8 cellular contexts compared by ENCODE assay signal in the genomic region with DNA sequence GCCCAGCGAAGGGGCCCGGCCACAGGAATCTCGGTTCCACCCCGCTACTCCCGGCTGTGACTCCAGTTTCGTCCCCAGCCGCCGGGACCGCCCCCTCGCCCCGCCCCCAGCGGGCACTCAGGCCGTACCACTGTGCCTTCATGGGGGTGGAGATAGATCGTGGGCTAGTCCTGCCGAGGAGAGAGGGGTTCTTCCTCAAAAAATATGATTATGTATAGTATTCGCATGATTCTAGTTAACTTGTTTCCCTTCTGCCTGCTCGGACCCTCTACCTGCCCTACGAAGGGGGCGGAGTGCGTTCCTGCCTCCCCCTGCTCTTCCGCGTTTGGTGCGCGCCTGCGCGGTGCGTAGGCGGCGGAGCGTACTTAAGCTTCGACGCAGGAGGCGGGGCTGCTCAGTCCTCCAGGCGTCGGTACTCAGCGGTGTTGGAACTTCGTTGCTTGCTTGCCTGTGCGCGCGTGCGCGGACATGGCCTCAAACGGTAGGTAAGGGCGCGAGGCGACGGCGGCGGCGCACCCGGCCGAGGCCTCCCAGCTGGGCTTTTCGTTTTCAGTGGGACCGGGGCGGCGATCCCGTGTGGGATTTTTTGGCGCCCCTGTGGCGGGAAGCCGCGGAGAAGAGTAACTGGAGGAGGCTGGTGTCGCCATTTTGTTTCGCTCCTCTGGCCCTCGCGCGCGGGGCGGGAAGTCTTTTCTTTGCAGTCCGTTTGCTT. TPM values are rescaled to one million over a fixed set of nuclear protein-coding genes. Genes with fewer than 3 reads are reported as not detected.
DNase-seq lines count a peak whose midpoint lies in the region; ATAC-seq, FAIRE-seq and TF ChIP-seq lines count a peak whose summit lies in the region.

Gene FUS, plus strand, starts transcription at position 393 of the 712 bp plus-strand sequence. Its CDS starts 76 bp downstream, at position 469.

- peak; percentile 4 for TF ChIP-seq CTCF in HepG2 (CRISPR knock-in tag; IDR thresholded peaks at IDR 0.05)

- no TSS peak for BruUV-seq in HepG2 (replicated peaks; lab: Mats Ljungman, UMichigan)

- H4K20me1 ChIP-seq in BLaER1 (peaks cover 49% of the 10 kb centered on the region), HepG2 (ENCODE audit: insufficient read depth, low read length) (peaks cover 44% of the 10 kb centered on the region)

- H2AFZ ChIP-seq in HepG2 (ENCODE audit: low read length): peak within 1 kb of the TSS; percentile 8

- H3K4me2 ChIP-seq in BLaER1 (peak within 1 kb of the TSS; percentile 95), HepG2 (ENCODE audit: low read depth, low read length) (peak within 1 kb of the TSS; percentile 90)

- peak within 1 kb of the TSS; percentile 99 for H3K27ac ChIP-seq in BLaER1
- peak within 1 kb of the TSS; percentile 94 for H3K27ac ChIP-seq in HepG2 (ENCODE audit: extremely low read length, insufficient read depth, low read length)

- peak; percentile 52 for ATAC-seq in GM19328 (IDR thresholded peaks at IDR 0.05; ENCODE audit: unreplicated experiment)
- ATAC-seq in HG03469 (IDR thresholded peaks at IDR 0.05; ENCODE audit: unreplicated experiment): peak; percentile 41
- peak; percentile 74 for ATAC-seq in HepG2

- TF ChIP-seq RAD21 in HepG2 (CRISPR knock-in tag; IDR thresholded peaks at IDR 0.05): 0 out of 2 replicates have a peak, but pooled peaks have one; percentile 27

- H3K4me3 ChIP-seq in BLaER1 (peak within 1 kb of the TSS; percentile 94), HepG2 (replicated peaks in 1 of 3; ENCODE audit: insufficient read depth in 1 of 3, low read depth in 2 of 3, low read length in 3 of 3) (peak within 1 kb of the TSS; percentile 90 to 93 (median 93))

- H3K9ac ChIP-seq in BLaER1 (peak within 1 kb of the TSS; percentile 99), HepG2 (ENCODE audit: insufficient read depth, low read depth, low read length) (peak within 1 kb of the TSS; percentile 98)

- H3K36me3 ChIP-seq in BLaER1 (peaks cover 41% of the 10 kb centered on the region), HepG2 (replicated peaks in 1 of 2; ENCODE audit: control insufficient read depth in 1 of 2, insufficient read depth in 2 of 2, low read length in 2 of 2) (peaks cover 16 to 31% of the 10 kb centered on the region in 2 experiments)

- FAIRE-seq in HepG2 (lab: Jason Lieb, UNC): peak; percentile 48

- WGBS in HepG2 (ENCODE audit: low lambda C conversion rate): under 1% methylated on average over 33 of the region's 69 CpGs

- POLR2A ChIA-PET in HepG2 (lab: Yijun Ruan, JAX): interaction anchor here (0.5 to 2.5 kb wide), 46 partner anchors 9 to 533 kb away, joined by 3 to 65 read pairs (median 6); partner anchors contain the start of genes ARMC5, HSD3B7, KAT8 and PHKG2

- peak; percentile 99 to 100 for TF ChIP-seq POLR2A in HepG2 (IDR thresholded peaks at IDR 0.05; ENCODE audit: insufficient read depth in 1 of 2, low read depth in 2 of 2, low read length in 2 of 2)

- H3K9me3 ChIP-seq in BLaER1 (no peaks in the 10 kb centered on the region), HepG2 (ENCODE audit: low read length) (no peaks in the 10 kb centered on the region)

- CTCF ChIA-PET in HepG2 (lab: Yijun Ruan, JAX; ENCODE audit: low intra/inter-chr PET ratio, low total read pairs): no interaction called here

- in situ Hi-C loops in HepG2 (cut with HindIII; ENCODE audit: extremely low pct_ligation_motif_present, low pct_unique_long_range_greater_than_20kb): no loop called here

- intact Hi-C loops in HepG2 (cut with micrococcal nuclease; ENCODE audit: unreplicated experiment): no loop called here

- peak in 1 of 2 experiments; percentile 28; a peak in 1 of 4 replicates for TF ChIP-seq EP300 in HepG2 (IDR thresholded peaks at IDR 0.05; ENCODE audit: low read depth in 2 of 2, low read length in 2 of 2)
- TF ChIP-seq EP300 in HepG2 (CRISPR knock-in tag; IDR thresholded peaks at IDR 0.05; ENCODE audit: borderline replicate concordance): peak; percentile 74

- H3K79me2 ChIP-seq in HepG2 (ENCODE audit: insufficient read depth, low read length): peaks cover 53% of the 10 kb centered on the region

- no peaks in the 10 kb centered on the region for H3K27me3 ChIP-seq in BLaER1
- no peaks in the 10 kb centered on the region; a peak in 1 of 5 replicates for H3K27me3 ChIP-seq in HepG2 (ENCODE audit: control insufficient read depth in 1 of 2, insufficient read depth in 2 of 2, low read length in 2 of 2)

- H3K4me1 ChIP-seq in BLaER1 (peaks cover 61% of the 10 kb centered on the region), HepG2 (ENCODE audit: insufficient read depth, low read length) (peaks cover 50% of the 10 kb centered on the region)

- DNase-seq in NCI-H748 (lab: John Stamatoyannopoulos, UW; ENCODE audit: unreplicated experiment) (peak; percentile 84), dedifferentiated amniotic fluid mesenchymal stem cell (ENCODE audit: extremely low spot score) (peak; percentile 77), HepG2 (ENCODE audit: low spot score) (peak; percentile 84)
- DNase-seq in activated CD4-positive, alpha-beta T cell treated with anti-CD3 and anti-CD28 coated beads, Interleukin-2, amount 50 U/mL, for 24 hours (ENCODE audit: low read depth in 1 of 2, low spot score in 1 of 2): peak; percentile 86 to 92
- peak; percentile 88 to 91 for DNase-seq in stimulated activated CD4-positive, alpha-beta T cell treated with anti-CD3 and anti-CD28 coated beads, Interleukin-2, amount 100 ng/mL, for 48 hours

TF ChIP-seq in HepG2, 621 proteins besides CTCF, POLR2A, EP300 and RAD21 (continues in another document):
- TF ChIP-seq ZNF709 (CRISPR knock-in tag; IDR thresholded peaks at IDR 0.05) (peak; percentile 76; the same call in 1 of the 2 replicates), ZNF572 (CRISPR knock-in tag; IDR thresholded peaks at IDR 0.05) (peak; percentile 98), ZNF136 (CRISPR knock-in tag; IDR thresholded peaks at IDR 0.05; ENCODE audit: low read depth) (peak; percentile 94), ZNF567 (CRISPR knock-in tag; IDR thresholded peaks at IDR 0.05; ENCODE audit: borderline replicate concordance) (no peak), JARID2 (CRISPR knock-in tag; IDR thresholded peaks at IDR 0.05; ENCODE audit: insufficient replicate concordance) (peak; percentile 99), FLYWCH1 (CRISPR knock-in tag; IDR thresholded peaks at IDR 0.05) (no peak; the same call in none of the 2 replicates), SKI (IDR thresholded peaks at IDR 0.05; ENCODE audit: partially characterized antibody) (peak; percentile 28), ZSCAN22 (CRISPR knock-in tag; IDR thresholded peaks at IDR 0.05) (peak; percentile 37; the same call in 1 of the 2 replicates), KLF16 (CRISPR knock-in tag; IDR thresholded peaks at IDR 0.05) (peak; percentile 75 to 97; a peak in 3 of 4 replicates), ZNF501 (CRISPR knock-in tag; IDR thresholded peaks at IDR 0.05) (peak; percentile 96), HMG20A (CRISPR knock-in tag; IDR thresholded peaks at IDR 0.05; ENCODE audit: borderline replicate concordance) (no peak), NBN (conservative IDR thresholded peaks at IDR 0.05) (no peak), ZNF329 (CRISPR knock-in tag; IDR thresholded peaks at IDR 0.05; ENCODE audit: low read depth) (peak; percentile 68), ZSCAN9 (CRISPR knock-in tag; IDR thresholded peaks at IDR 0.05; ENCODE audit: borderline replicate concordance) (peak; percentile 68), ZFP62 (CRISPR knock-in tag; IDR thresholded peaks at IDR 0.05) (0 out of 2 replicates have a peak, but pooled peaks have one; percentile 50), NFKB2 (CRISPR knock-in tag; IDR thresholded peaks at IDR 0.05; ENCODE audit: borderline replicate concordance) (peak; percentile 94), SRSF9 (IDR thresholded peaks at IDR 0.05; ENCODE audit: borderline replicate concordance, insufficient read depth, low read depth, low read length, poor library complexity, severe bottlenecking) (no peak), TP53 (CRISPR knock-in tag; conservative IDR thresholded peaks at IDR 0.05) (no peak; the same call in 1 of the 2 replicates), MEIS2 (CRISPR knock-in tag; IDR thresholded peaks at IDR 0.05) (peak; percentile 59; the same call in 1 of the 2 replicates), NFE2L2 (IDR thresholded peaks at IDR 0.05; ENCODE audit: low read length) (0 out of 2 replicates have a peak, but pooled peaks have one; percentile 26), MED1 (CRISPR knock-in tag; IDR thresholded peaks at IDR 0.05) (peak; percentile 61), TEAD3 (CRISPR knock-in tag; optimal IDR thresholded peaks at IDR 0.05; ENCODE audit: borderline replicate concordance) (peak; percentile 77)
- TF ChIP-seq, protein P1, sequence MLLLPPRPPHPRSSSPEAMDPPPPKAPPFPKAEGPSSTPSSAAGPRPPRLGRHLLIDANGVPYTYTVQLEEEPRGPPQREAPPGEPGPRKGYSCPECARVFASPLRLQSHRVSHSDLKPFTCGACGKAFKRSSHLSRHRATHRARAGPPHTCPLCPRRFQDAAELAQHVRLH (CRISPR knock-in tag; IDR thresholded peaks at IDR 0.05; ENCODE audit: borderline replicate concordance, low read depth): peak; percentile 82

RNA-seq across cellular contexts. Expression of gene FUS, which starts in this region (rescaled TPM):
- total RNA-seq in HepG2 (2016; rRNA removed; fragmentation: Illumina TruSeq; extraction: Trizol): 64.8 and 68.1 TPM in 2 replicates
- total RNA-seq in HepG2 (2016; cell fraction: cytosol; rRNA removed; fragmentation: Illumina TruSeq; extraction: Trizol; ENCODE audit: low read depth): 132 and 135 TPM in 2 replicates
- total RNA-seq in HepG2 (2016; cell fraction: insoluble cytoplasmic fraction; rRNA removed; fragmentation: Illumina TruSeq; extraction: Trizol): 65.7 and 69.2 TPM in 2 replicates
- total RNA-seq in HepG2 (2016; cell fraction: membrane; rRNA removed; fragmentation: Illumina TruSeq; extraction: Trizol): 107 and 110 TPM in 2 replicates
- total RNA-seq in HepG2 (2016; cell fraction: nucleus; rRNA removed; fragmentation: Illumina TruSeq; extraction: Trizol): 164 and 176 TPM in 2 replicates
- 168 and 176 TPM in 2 replicates for polyA plus RNA-seq in HepG2 (2011; rRNA removed)
- 81.1 and 83.9 TPM in 2 replicates for polyA plus RNA-seq in HepG2 (2011; cell fraction: cytosol; rRNA removed)
- 401 and 461 TPM in 2 replicates for polyA plus RNA-seq in HepG2 (2011; cell fraction: nucleus; rRNA removed)
- 485 and 576 TPM in 2 replicates for polyA plus RNA-seq in HepG2 (2012)
- polyA plus RNA-seq in HepG2 (2016; cell fraction: cytosol; fragmentation: Illumina TruSeq; extraction: Trizol; ENCODE audit: low read depth): 70.9 and 79.9 TPM in 2 replicates
- 475 and 565 TPM in 2 replicates for polyA plus RNA-seq in HepG2 (2016; cell fraction: insoluble cytoplasmic fraction; fragmentation: Illumina TruSeq; extraction: Trizol; ENCODE audit: low read depth)
- 78.4 and 96.5 TPM in 2 replicates for polyA plus RNA-seq in HepG2 (2016; cell fraction: membrane; fragmentation: Illumina TruSeq; extraction: Trizol; ENCODE audit: low read depth)
- 1,051 and 1,103 TPM in 2 replicates for polyA plus RNA-seq in HepG2 (2016; cell fraction: nucleus; fragmentation: Illumina TruSeq; extraction: Trizol; ENCODE audit: insufficient read depth, low read depth)
- polyA minus RNA-seq in HepG2 (2011; rRNA and poly(A)+ RNA removed; ENCODE audit: low replicate concordance): 149 and 213 TPM in 2 replicates
- 117 and 135 TPM in 2 replicates for polyA minus RNA-seq in HepG2 (2011; cell fraction: cytosol; rRNA and poly(A)+ RNA removed)
- polyA minus RNA-seq in HepG2 (2011; cell fraction: nucleus; rRNA and poly(A)+ RNA removed): 379 and 413 TPM in 2 replicates

Comparison
In these comparisons a context has a peak if more than half of its experiments do, and no peak if none do; other contexts are left out.
1. Peak in every context shown above with its lines: DNase-seq, ATAC-seq, H3K4me3 ChIP-seq and H3K27ac ChIP-seq.